ENCODE assay signal across 8 cellular contexts in the genomic region with DNA sequence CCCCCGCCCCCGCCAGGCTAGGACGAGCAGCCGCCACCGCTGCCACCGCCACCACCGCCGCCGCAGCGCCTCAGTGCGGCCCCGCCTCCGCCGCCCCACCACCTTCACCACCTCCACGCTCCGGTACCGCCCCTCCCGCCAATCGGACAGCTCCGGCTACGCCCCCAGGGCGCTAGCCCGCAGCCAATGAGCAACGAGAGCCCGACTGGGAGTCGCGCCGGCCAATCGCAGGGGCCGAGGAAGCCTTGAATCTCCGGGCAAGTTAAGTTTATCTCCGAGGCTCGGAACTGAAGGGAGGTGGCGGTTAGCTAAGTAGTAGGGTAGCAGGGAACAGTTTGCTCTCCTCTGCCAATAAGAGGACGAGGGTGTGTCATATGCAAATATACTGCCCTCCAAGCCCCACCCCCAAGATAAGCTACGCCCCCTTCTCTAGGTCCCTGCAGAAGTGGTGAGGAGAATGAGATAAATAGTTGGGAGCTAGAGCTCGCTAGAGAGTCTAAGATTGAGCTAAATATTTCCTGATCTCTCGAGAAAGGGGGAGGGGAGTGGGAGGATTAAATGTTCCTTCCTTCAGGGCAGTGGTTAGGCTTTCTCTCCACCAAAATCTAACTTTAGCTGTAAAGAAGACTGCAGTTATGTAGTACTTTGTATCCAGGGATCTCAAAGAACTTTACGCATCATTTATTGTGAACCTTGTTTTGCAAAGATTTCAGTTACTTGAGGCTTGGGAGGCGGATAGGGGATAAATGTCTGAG. TPM values are rescaled to one million over a fixed set of nuclear protein-coding genes. Genes with fewer than 3 reads are reported as not detected.
A peak's percentile ranks its signal among the peaks of the same experiment; 100 is the strongest.
DNase-seq lines count a peak whose midpoint lies in the region; ATAC-seq and TF ChIP-seq lines count a peak whose summit lies in the region.

SESN3 (minus strand) TSS at position 77 of the 755 bp plus-strand sequence. CDS start 342 bp downstream, outside the sequence.

- no peak within 1 kb of the TSS for H3K4me3 Mint-ChIP-seq in activated CD4-positive, alpha-beta T cell treated with anti-CD3 and anti-CD28 coated beads for 36 hours

- CTCF ChIA-PET in activated CD4-positive, alpha-beta T cell treated with anti-CD3 and anti-CD28 coated beads for 36 hours (lab: Charles Lee): interaction anchor here (0.6 to 2.6 kb wide), 23 partner anchors 8 to 559 kb away, joined by 3 to 17 read pairs (median 4); partner anchors contain the start of genes CEP57, CWC15 and KDM4D

- H3K27ac Mint-ChIP-seq in activated CD4-positive, alpha-beta T cell treated with anti-CD3 and anti-CD28 coated beads for 36 hours: peak within 1 kb of the TSS; percentile 84

- intact Hi-C loops in activated CD4-positive, alpha-beta T cell treated with anti-CD3 and anti-CD28 coated beads for 36 hours (cut with DNase I, micrococcal nuclease): loop anchor here (1.0 to 5.0 kb wide), 16 partner anchors 23 to 1157 kb away; partner anchors contain the start of genes CCDC82 (in 1 of the 2), CEP57 (in 1 of the 2), CWC15 (in 1 of the 2) and ENDOD1 (in 1 of the 2)

- no peaks in the 10 kb centered on the region for H3K36me3 ChIP-seq in kidney epithelial cell (ENCODE audit: control insufficient read depth, insufficient read depth, low read length)

- peak; percentile 98 for ATAC-seq in HG03439 (IDR thresholded peaks at IDR 0.05; ENCODE audit: unreplicated experiment)
- peak; percentile 93 for ATAC-seq in activated CD4-positive, alpha-beta T cell treated with anti-CD3 and anti-CD28 coated beads for 36 hours

- DNase-seq in Ammon's horn (ENCODE audit: low spot score): peak; percentile 99
- DNase-seq in GM19238 (ENCODE audit: insufficient read length, low spot score): peak; percentile 75
- peak; percentile 98 for DNase-seq in NCI-H510A treated with DMSO at 0.1 percent for 48 hours (lab: John Stamatoyannopoulos, UW)
- peak; percentile 99 for DNase-seq in activated CD4-positive, alpha-beta T cell treated with anti-CD3 and anti-CD28 coated beads for 36 hours
- peak; percentile 100 for DNase-seq in choroid plexus epithelial cell (ENCODE audit: low read depth)
- DNase-seq in kidney epithelial cell (ENCODE audit: low read depth): peak; percentile 99
- peak; percentile 98 for DNase-seq in stimulated activated CD4-positive, alpha-beta T cell treated with anti-CD3 and anti-CD28 coated beads, Interleukin-15, amount 100 ng/mL, for 24 hours

- no peaks in the 10 kb centered on the region for H3K27me3 ChIP-seq in kidney epithelial cell (ENCODE audit: control insufficient read depth, insufficient read depth, low read length)

- H3K36me3 Mint-ChIP-seq in activated CD4-positive, alpha-beta T cell treated with anti-CD3 and anti-CD28 coated beads for 36 hours (ENCODE audit: low read depth): no peaks in the 10 kb centered on the region

- peaks cover 46% of the 10 kb centered on the region for H3K4me1 Mint-ChIP-seq in activated CD4-positive, alpha-beta T cell treated with anti-CD3 and anti-CD28 coated beads for 36 hours

- POLR2A ChIA-PET in activated CD4-positive, alpha-beta T cell treated with anti-CD3 and anti-CD28 coated beads for 36 hours (lab: Charles Lee): interaction anchor here (0.6 to 2.2 kb wide), 8 partner anchors 13 to 560 kb away, joined by 3 to 14 read pairs (median 4); partner anchors contain the start of gene FAM76B

- no peaks in the 10 kb centered on the region for H3K27me3 Mint-ChIP-seq in activated CD4-positive, alpha-beta T cell treated with anti-CD3 and anti-CD28 coated beads for 36 hours

- TF ChIP-seq CTCF in choroid plexus epithelial cell (conservative IDR thresholded peaks at IDR 0.05; ENCODE audit: low read depth, low read length) (peak; percentile 27), kidney epithelial cell (IDR thresholded peaks at IDR 0.05; ENCODE audit: insufficient read depth, low read length, poor library complexity, severe bottlenecking) (no peak)

- H3K4me3 ChIP-seq in choroid plexus epithelial cell (ENCODE audit: low read depth, low read length) (peak within 1 kb of the TSS; percentile 69), kidney epithelial cell (ENCODE audit: low read depth, low read length) (peak within 1 kb of the TSS; percentile 91)

- no peaks in the 10 kb centered on the region for H3K9me3 Mint-ChIP-seq in activated CD4-positive, alpha-beta T cell treated with anti-CD3 and anti-CD28 coated beads for 36 hours (ENCODE audit: low read depth)

RNA-seq across cellular contexts. Expression of gene SESN3, which starts in this region (rescaled TPM):
- 10 to 100 TPM in 1 of 2 experiments, 1 to 10 TPM in 1; 8.4 to 12.3 TPM for total RNA-seq in activated CD4-positive, alpha-beta T cell treated with anti-CD3 and anti-CD28 coated beads for 36 hours
- 4.7 TPM in 2 replicates for total RNA-seq in kidney epithelial cell

Comparison
In these comparisons a context has a peak if more than half of its experiments do, and no peak if none do; other contexts are left out.
1. Peak in every context shown above with its lines: DNase-seq, ATAC-seq and H3K4me3 ChIP-seq.